Comparison of ENCODE assay signal across 28 cellular contexts in genomic region chr4:16641971-16642370, GRCh38.
DNase-seq lines count a peak whose midpoint lies in the region; ATAC-seq and TF ChIP-seq lines count a peak whose summit lies in the region.
"Had no signal": no experiment of that assay in that cellular context is flagged by ENCODE, and none has a peak within 500 bp of the region (broad histone marks: within the 10 kb centered on the region; RNA-seq: fewer than 3 reads in every experiment).

No MANE protein-coding gene starts in this region.

- H3K9ac ChIP-seq in SK-N-MC (ENCODE audit: insufficient read length): no peak overlapping the region

- no peak for TF ChIP-seq CTCF in fibroblast of mammary gland (conservative IDR thresholded peaks at IDR 0.05; ENCODE audit: control insufficient read depth, insufficient read depth, low read depth, low read length)

- H3K36me3 ChIP-seq in SK-N-MC (ENCODE audit: insufficient read depth, low read length): no peaks in the 10 kb centered on the region
- H3K36me3 ChIP-seq: left ventricle myocardium inferior, neutrophil, thoracic aorta had no signal

- H3K4me3 ChIP-seq in SK-N-MC: no peak overlapping the region
- H3K4me3 ChIP-seq in fibroblast of mammary gland (ENCODE audit: control insufficient read depth, low read depth, low read length): no peak overlapping the region
- H3K4me3 ChIP-seq: left ventricle myocardium inferior, psoas muscle, thoracic aorta had no signal

- H3K9me3 ChIP-seq in SK-N-MC (ENCODE audit: low read depth, low read length): no peaks in the 10 kb centered on the region
- H3K9me3 ChIP-seq: left ventricle myocardium inferior, neutrophil, psoas muscle, thoracic aorta had no signal

- peak overlapping the region; percentile 90 for H3K27ac ChIP-seq in SK-N-MC
- H3K27ac ChIP-seq: left ventricle myocardium inferior, neutrophil, psoas muscle, thoracic aorta, VCaP had no signal

- intact Hi-C loops in sciatic nerve (cut with DNase I): no loop called here

- DNase-seq in EL: peak; percentile 21
- DNase-seq in SK-N-MC (ENCODE audit: low read depth, low spot score): peak; percentile 40
- DNase-seq in fibroblast of mammary gland (ENCODE audit: low read depth): peak; percentile 35
- no peak for DNase-seq in sciatic nerve (ENCODE audit: low spot score)
- DNase-seq: activated CD4-positive, alpha-beta T cell treated with anti-CD3 and anti-CD28 coated beads for 48 hours; activated gamma-delta T cell; activated naive CD8-positive, alpha-beta T cell treated with anti-CD3 and anti-CD28 coated beads, Interleukin-2, amount 50 U/mL, for 24 hours; activated T-cell treated with anti-CD3 and anti-CD28 coated beads, Interleukin-2, amount 50 U/mL, for 24 hours; CD8-positive, alpha-beta T cell; DMS 273 treated with DMSO at 0.1 percent for 48 hours; effector CD8-positive, alpha-beta T cell; Kasumi-1; left ventricle myocardium inferior; NCI-H1436; NCI-H2107; NCI-H446; NCI-H774; OCI-M1; psoas muscle; stimulated activated naive CD4-positive, alpha-beta T cell treated with Interleukin-2 at 50 U/mL for 16 hours had no signal

- ATAC-seq in sciatic nerve: peak; percentile 80
- no peak for ATAC-seq in HG03108 (IDR thresholded peaks at IDR 0.05; ENCODE audit: unreplicated experiment)
- no peak for ATAC-seq in GM21526 (IDR thresholded peaks at IDR 0.05; ENCODE audit: low FRiP score, unreplicated experiment)
- no peak for ATAC-seq in GM21723 (IDR thresholded peaks at IDR 0.05; ENCODE audit: unreplicated experiment)
- no peak for ATAC-seq in HG02759 (IDR thresholded peaks at IDR 0.05; ENCODE audit: unreplicated experiment)
- ATAC-seq: activated naive CD8-positive, alpha-beta T cell treated with anti-CD3 and anti-CD28 coated beads, Interleukin-2, amount 50 U/mL, for 24 hours; CD8-positive, alpha-beta T cell; HepG2; psoas muscle had no signal
